In genomic region chr2:3620834-3621233, GRCh38 we compare ENCODE assay signal across 1 cellular context.
TF ChIP-seq lines count a peak whose summit lies in the region.

No MANE protein-coding gene starts in this region.

TF ChIP-seq in HepG2, 621 proteins besides CTCF, POLR2A, EP300 and RAD21 (continued from another document and continues in another):
- TF ChIP-seq MBD4 (IDR thresholded peaks at IDR 0.05; ENCODE audit: borderline replicate concordance, low read length) (no peak), ZC3H13 (CRISPR knock-in tag; IDR thresholded peaks at IDR 0.05) (no peak), TCF12 (IDR thresholded peaks at IDR 0.05) (no peak), TCF12 (CRISPR knock-in tag; IDR thresholded peaks at IDR 0.05) (no peak), ZSCAN29 (CRISPR knock-in tag; conservative IDR thresholded peaks at IDR 0.05) (no peak; the same call in 1 of the 2 replicates), EEA1 (CRISPR knock-in tag; IDR thresholded peaks at IDR 0.05; ENCODE audit: borderline replicate concordance) (no peak), ZMAT3 (CRISPR knock-in tag; conservative IDR thresholded peaks at IDR 0.05) (no peak), ZNF775 (CRISPR knock-in tag; IDR thresholded peaks at IDR 0.05; ENCODE audit: borderline replicate concordance) (no peak), ZNF142 (CRISPR knock-in tag; IDR thresholded peaks at IDR 0.05) (no peak), ZBTB3 (CRISPR knock-in tag; IDR thresholded peaks at IDR 0.05; ENCODE audit: borderline replicate concordance, low read depth) (no peak), PHB2 (IDR thresholded peaks at IDR 0.05; ENCODE audit: partially characterized antibody) (no peak), SRSF1 (optimal IDR thresholded peaks at IDR 0.05; ENCODE audit: low read depth, low read length) (no peak), CEBPB (IDR thresholded peaks at IDR 0.05; ENCODE audit: borderline replicate concordance, low read depth, low read length) (no peak), ZKSCAN5 (CRISPR knock-in tag; IDR thresholded peaks at IDR 0.05) (no peak), SP5 (CRISPR knock-in tag; IDR thresholded peaks at IDR 0.05; ENCODE audit: borderline replicate concordance, low read depth) (peak; percentile 52; the same call in 1 of the 2 replicates), TOPORS (CRISPR knock-in tag; IDR thresholded peaks at IDR 0.05) (no peak), CSRNP2 (CRISPR knock-in tag; conservative IDR thresholded peaks at IDR 0.05; ENCODE audit: low read depth) (no peak), ZNF704 (CRISPR knock-in tag; IDR thresholded peaks at IDR 0.05; ENCODE audit: borderline replicate concordance) (no peak), ZNF33B (CRISPR knock-in tag; IDR thresholded peaks at IDR 0.05) (no peak), RARG (CRISPR knock-in tag; IDR thresholded peaks at IDR 0.05; ENCODE audit: low read depth) (no peak), RBFOX2 (IDR thresholded peaks at IDR 0.05; ENCODE audit: low read depth, low read length) (no peak), PRPF4 (IDR thresholded peaks at IDR 0.05; ENCODE audit: low read depth, low read length, poor library complexity, severe bottlenecking) (no peak), GATA4 (IDR thresholded peaks at IDR 0.05; ENCODE audit: borderline replicate concordance, low read depth) (no peak), KLF12 (CRISPR knock-in tag; IDR thresholded peaks at IDR 0.05; ENCODE audit: borderline replicate concordance) (no peak), ZNF878 (CRISPR knock-in tag; IDR thresholded peaks at IDR 0.05) (no peak; the same call in 1 of the 2 replicates), MLX (CRISPR knock-in tag; IDR thresholded peaks at IDR 0.05) (no peak; the same call in 1 of the 2 replicates), ZBTB21 (CRISPR knock-in tag; IDR thresholded peaks at IDR 0.05) (no peak), ZHX2 (IDR thresholded peaks at IDR 0.05; ENCODE audit: low read depth) (no peak), ZHX2 (CRISPR knock-in tag; IDR thresholded peaks at IDR 0.05; ENCODE audit: borderline replicate concordance) (no peak), GTF3A (CRISPR knock-in tag; conservative IDR thresholded peaks at IDR 0.05) (no peak), MAFF (IDR thresholded peaks at IDR 0.05; ENCODE audit: low read depth, low read length) (no peak), ZNF543 (CRISPR knock-in tag; IDR thresholded peaks at IDR 0.05) (no peak)
- TF ChIP-seq, protein P1, sequence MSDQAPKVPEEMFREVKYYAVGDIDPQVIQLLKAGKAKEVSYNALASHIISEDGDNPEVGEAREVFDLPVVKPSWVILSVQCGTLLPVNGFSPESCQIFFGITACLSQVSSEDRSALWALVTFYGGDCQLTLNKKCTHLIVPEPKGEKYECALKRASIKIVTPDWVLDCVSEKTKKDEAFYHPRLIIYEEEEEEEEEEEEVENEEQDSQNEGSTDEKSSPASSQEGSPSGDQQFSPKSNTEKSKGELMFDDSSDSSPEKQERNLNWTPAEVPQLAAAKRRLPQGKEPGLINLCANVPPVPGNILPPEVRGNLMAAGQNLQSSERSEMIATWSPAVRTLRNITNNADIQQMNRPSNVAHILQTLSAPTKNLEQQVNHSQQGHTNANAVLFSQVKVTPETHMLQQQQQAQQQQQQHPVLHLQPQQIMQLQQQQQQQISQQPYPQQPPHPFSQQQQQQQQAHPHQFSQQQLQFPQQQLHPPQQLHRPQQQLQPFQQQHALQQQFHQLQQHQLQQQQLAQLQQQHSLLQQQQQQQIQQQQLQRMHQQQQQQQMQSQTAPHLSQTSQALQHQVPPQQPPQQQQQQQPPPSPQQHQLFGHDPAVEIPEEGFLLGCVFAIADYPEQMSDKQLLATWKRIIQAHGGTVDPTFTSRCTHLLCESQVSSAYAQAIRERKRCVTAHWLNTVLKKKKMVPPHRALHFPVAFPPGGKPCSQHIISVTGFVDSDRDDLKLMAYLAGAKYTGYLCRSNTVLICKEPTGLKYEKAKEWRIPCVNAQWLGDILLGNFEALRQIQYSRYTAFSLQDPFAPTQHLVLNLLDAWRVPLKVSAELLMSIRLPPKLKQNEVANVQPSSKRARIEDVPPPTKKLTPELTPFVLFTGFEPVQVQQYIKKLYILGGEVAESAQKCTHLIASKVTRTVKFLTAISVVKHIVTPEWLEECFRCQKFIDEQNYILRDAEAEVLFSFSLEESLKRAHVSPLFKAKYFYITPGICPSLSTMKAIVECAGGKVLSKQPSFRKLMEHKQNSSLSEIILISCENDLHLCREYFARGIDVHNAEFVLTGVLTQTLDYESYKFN (CRISPR knock-in tag; conservative IDR thresholded peaks at IDR 0.05): peak; percentile 82
- TF ChIP-seq, protein P2, sequence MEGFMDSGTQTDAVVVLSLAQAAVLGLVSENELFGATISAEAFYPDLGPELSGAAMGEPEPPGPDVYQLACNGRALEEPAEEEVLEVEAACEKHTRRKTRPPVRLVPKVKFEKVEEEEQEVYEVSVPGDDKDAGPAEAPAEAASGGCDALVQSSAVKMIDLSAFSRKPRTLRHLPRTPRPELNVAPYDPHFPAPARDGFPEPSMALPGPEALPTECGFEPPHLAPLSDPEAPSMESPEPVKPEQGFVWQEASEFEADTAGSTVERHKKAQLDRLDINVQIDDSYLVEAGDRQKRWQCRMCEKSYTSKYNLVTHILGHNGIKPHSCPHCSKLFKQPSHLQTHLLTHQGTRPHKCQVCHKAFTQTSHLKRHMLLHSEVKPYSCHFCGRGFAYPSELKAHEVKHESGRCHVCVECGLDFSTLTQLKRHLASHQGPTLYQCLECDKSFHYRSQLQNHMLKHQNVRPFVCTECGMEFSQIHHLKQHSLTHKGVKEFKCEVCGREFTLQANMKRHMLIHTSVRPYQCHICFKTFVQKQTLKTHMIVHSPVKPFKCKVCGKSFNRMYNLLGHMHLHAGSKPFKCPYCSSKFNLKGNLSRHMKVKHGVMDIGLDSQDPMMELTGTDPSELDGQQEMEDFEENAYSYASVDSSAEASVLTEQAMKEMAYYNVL (CRISPR knock-in tag; IDR thresholded peaks at IDR 0.05; ENCODE audit: borderline replicate concordance): 0 out of 2 replicates have a peak, but pooled peaks have one; percentile 24
- TF ChIP-seq, protein P3, sequence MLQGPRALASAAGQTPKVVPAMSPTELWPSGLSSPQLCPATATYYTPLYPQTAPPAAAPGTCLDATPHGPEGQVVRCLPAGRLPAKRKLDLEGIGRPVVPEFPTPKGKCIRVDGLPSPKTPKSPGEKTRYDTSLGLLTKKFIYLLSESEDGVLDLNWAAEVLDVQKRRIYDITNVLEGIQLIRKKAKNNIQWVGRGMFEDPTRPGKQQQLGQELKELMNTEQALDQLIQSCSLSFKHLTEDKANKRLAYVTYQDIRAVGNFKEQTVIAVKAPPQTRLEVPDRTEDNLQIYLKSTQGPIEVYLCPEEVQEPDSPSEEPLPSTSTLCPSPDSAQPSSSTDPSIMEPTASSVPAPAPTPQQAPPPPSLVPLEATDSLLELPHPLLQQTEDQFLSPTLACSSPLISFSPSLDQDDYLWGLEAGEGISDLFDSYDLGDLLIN (CRISPR knock-in tag; IDR thresholded peaks at IDR 0.05; ENCODE audit: borderline replicate concordance): no peak
